19 cellular contexts compared by ENCODE assay signal in genomic region chr3:17040322-17040721, GRCh38.
A peak's percentile ranks its signal among the peaks of the same experiment; 100 is the strongest.
DNase-seq lines count a peak whose midpoint lies in the region; ATAC-seq and TF ChIP-seq lines count a peak whose summit lies in the region.
"Had no signal": no experiment of that assay in that cellular context is flagged by ENCODE, and none has a peak within 500 bp of the region (broad histone marks: within the 10 kb centered on the region; RNA-seq: fewer than 3 reads in every experiment).

No MANE protein-coding gene starts in this region.

- no peak overlapping the region for H3K4me3 ChIP-seq in mammary epithelial cell (replicated peaks in 1 of 3; ENCODE audit: insufficient read depth in 1 of 3, low read depth in 2 of 3, low read length in 3 of 3)
- H3K4me3 ChIP-seq in right cardiac atrium (ENCODE audit: low read length), result no peak overlapping the region
- H3K4me3 ChIP-seq: cardiac muscle cell, lung, ovary, skin epidermis had no signal

- CTCF ChIA-PET in mammary epithelial cell (lab: Charles Lee; ENCODE audit: low non-redundant PET), result no interaction called here

- H3K4me1 ChIP-seq in mammary epithelial cell (ENCODE audit: insufficient read depth, low read length) (peaks cover 17% of the 10 kb centered on the region), right cardiac atrium (ENCODE audit: control insufficient read depth, insufficient read depth, low read length) (peaks cover 4% of the 10 kb centered on the region)

- TF ChIP-seq CTCF in mammary epithelial cell (conservative IDR thresholded peaks at IDR 0.05 in 1 of 2, IDR thresholded peaks at IDR 0.05 in 1 of 2; ENCODE audit: extremely low read depth in 1 of 2, insufficient read depth in 1 of 2, low read depth in 1 of 2, low read length in 2 of 2), result no peak

- H4K20me1 ChIP-seq in mammary epithelial cell (ENCODE audit: insufficient read depth, low read length), result no peaks in the 10 kb centered on the region

- H3K4me2 ChIP-seq in mammary epithelial cell (ENCODE audit: insufficient read depth, low read depth, low read length), result no peak overlapping the region

- H3K27ac ChIP-seq in mammary epithelial cell (ENCODE audit: insufficient read depth, low read depth, low read length) (peak overlapping the region; percentile 38), right cardiac atrium (ENCODE audit: low read length) (peak overlapping the region; percentile 80)
- H3K27ac ChIP-seq: cardiac muscle cell, ovary, skin epidermis had no signal

- WGBS in mammary epithelial cell (ENCODE audit: low coverage, missing lambda C conversion rate), result 96% methylated on average over 4 of the region's 4 CpGs
- WGBS in right cardiac atrium, result 72% methylated on average over 4 of the region's 4 CpGs

- intact Hi-C loops in Right ventricle myocardium superior (cut with DNase I), result no loop called here
- intact Hi-C loops in left cardiac atrium (cut with DNase I), result loop anchor here in 1 of 2 donors (10.0 kb wide), 1 partner anchor 194 kb away; no protein-coding TSS in a partner anchor
- intact Hi-C loops in mammary epithelial cell (cut with micrococcal nuclease), result no loop called here
- intact Hi-C loops in right cardiac atrium (cut with DNase I), result no loop called here

- H3K9ac ChIP-seq in mammary epithelial cell (ENCODE audit: insufficient read depth, low read length), result no peak overlapping the region

- H3K9me3 ChIP-seq in mammary epithelial cell (replicated peaks; ENCODE audit: insufficient read depth, low read length) (no peaks in the 10 kb centered on the region), right cardiac atrium (ENCODE audit: control insufficient read depth, low read length) (no peaks in the 10 kb centered on the region)
- H3K9me3 ChIP-seq: ovary had no signal

- dilution Hi-C loops in mammary epithelial cell (cut with HindIII; ENCODE audit: low sequenced_read_pairs), result no loop called here

- no peak for DNase-seq in Right ventricle myocardium superior
- DNase-seq in left cardiac atrium, result no peak
- DNase-seq in mammary epithelial cell, result no peak
- DNase-seq in right cardiac atrium, result no peak
- DNase-seq in stimulated activated naive CD4-positive, alpha-beta T cell (lab: John Stamatoyannopoulos, UW), result no peak
- DNase-seq in NCI-H510A (lab: John Stamatoyannopoulos, UW), result no peak
- DNase-seq in kidney glomerular epithelial cell (lab: John Stamatoyannopoulos, UW), result no peak
- no peak for DNase-seq in NCI-H1105 treated with DMSO at 0.1 percent for 48 hours (lab: John Stamatoyannopoulos, UW)
- DNase-seq: activated CD4-positive, alpha-beta T cell treated with anti-CD3 and anti-CD28 coated beads, Interleukin-2, amount 10 ng/mL, durations not matched to agents 24 days and 14 days; effector CD8-positive, alpha-beta T cell; naive B cell; NCI-H1436 treated with DMSO at 0.1 percent for 48 hours; NCI-H774; ovary; stimulated activated CD4-positive, alpha-beta T cell treated with anti-CD3 and anti-CD28 coated beads, Interleukin-2, amount 100 ng/mL, for 48 hours had no signal

- ATAC-seq in Right ventricle myocardium superior (ENCODE audit: poor library complexity), result peak; percentile 52
- no peak for ATAC-seq in left cardiac atrium
- ATAC-seq in right cardiac atrium, result peak in 1 of 2 donors; percentile 40
- ATAC-seq: HepG2 had no signal

- in situ Hi-C loops in mammary epithelial cell (cut with MboI; ENCODE audit: low sequenced_read_pairs in 2 of 2), result no loop called here

- H3K36me3 ChIP-seq in mammary epithelial cell (ENCODE audit: insufficient read depth, low read length), result no peaks in the 10 kb centered on the region
- H3K36me3 ChIP-seq: cardiac muscle cell, ovary had no signal

- H2AFZ ChIP-seq in mammary epithelial cell (ENCODE audit: low read depth, low read length), result no peak overlapping the region

- BruUV-seq in mammary epithelial cell (replicated peaks; lab: Mats Ljungman, UMichigan), result no TSS peak

- no peaks in the 10 kb centered on the region for H3K79me2 ChIP-seq in mammary epithelial cell (ENCODE audit: insufficient read depth, low read length)

- no peaks in the 10 kb centered on the region for H3K27me3 ChIP-seq in mammary epithelial cell (ENCODE audit: insufficient read depth, low read length)
- no peaks in the 10 kb centered on the region for H3K27me3 ChIP-seq in right cardiac atrium (ENCODE audit: control insufficient read depth, insufficient read depth)
- H3K27me3 ChIP-seq: cardiac muscle cell, ovary had no signal
